Comparison of ENCODE assay signal across 12 cellular contexts in genomic region chr6:150767585-150768164, GRCh38.
A peak's percentile ranks its signal among the peaks of the same experiment; 100 is the strongest.
DNase-seq lines count a peak whose midpoint lies in the region; ATAC-seq, FAIRE-seq and TF ChIP-seq lines count a peak whose summit lies in the region.
"Had no signal": no experiment of that assay in that cellular context is flagged by ENCODE, and none has a peak within 500 bp of the region (broad histone marks: within the 10 kb centered on the region; RNA-seq: fewer than 3 reads in every experiment).

No MANE protein-coding gene starts in this region.

- ATAC-seq in left lobe of liver: no peak

- peak overlapping the region; percentile 63 for H3K27ac ChIP-seq in left ventricle myocardium inferior (replicated peaks)
- H3K27ac ChIP-seq: cardiac muscle cell, neutrophil had no signal

- no peak for TF ChIP-seq POLR2A in GM12891 (IDR thresholded peaks at IDR 0.05; ENCODE audit: low read depth, low read length)

- FAIRE-seq in GM12891 (lab: Jason Lieb, UNC): peak; percentile 48
- FAIRE-seq: GM19239 had no signal

- no peak for TF ChIP-seq CTCF in left ventricle myocardium inferior (IDR thresholded peaks at IDR 0.05; ENCODE audit: borderline replicate concordance)

- H3K4me1 ChIP-seq in left ventricle myocardium inferior: peaks cover 65% of the 10 kb centered on the region

- no peaks in the 10 kb centered on the region for H3K27me3 ChIP-seq in left ventricle myocardium inferior (ENCODE audit: low read depth)
- H3K27me3 ChIP-seq: cardiac muscle cell, neutrophil had no signal

- H3K36me3 ChIP-seq in left ventricle myocardium inferior: no peaks in the 10 kb centered on the region
- H3K36me3 ChIP-seq: cardiac muscle cell, neutrophil had no signal

- DNase-seq in GM12891 (ENCODE audit: insufficient read length, low spot score) (no peak), astrocyte of the hippocampus (ENCODE audit: low read depth, low spot score) (peak; percentile 91), left ventricle myocardium inferior (no peak), pons (ENCODE audit: low spot score) (peak; percentile 55), HEK293T (ENCODE audit: extremely low spot score) (no peak), NCI-H69 (lab: John Stamatoyannopoulos, UW) (no peak), left lobe of liver (ENCODE audit: low spot score) (no peak), NCI-H1436 (lab: John Stamatoyannopoulos, UW) (no peak)
- DNase-seq: NCI-H2107 had no signal

- intact Hi-C loops in left ventricle myocardium inferior (cut with micrococcal nuclease): no loop called here

- POLR2A ChIA-PET in HEK293T (lab: Yijun Ruan, JAX): no interaction called here

- CTCF ChIA-PET in HEK293T (lab: Yijun Ruan, JAX): interaction anchor here (0.6 to 1.0 kb wide), 2 partner anchors 28 to 49 kb away, joined by 3 to 4 read pairs; no protein-coding TSS in a partner anchor

- no peaks in the 10 kb centered on the region for H3K9me3 ChIP-seq in left ventricle myocardium inferior (replicated peaks)
- H3K9me3 ChIP-seq: neutrophil had no signal

- H3K4me3 ChIP-seq in left ventricle myocardium inferior: peak overlapping the region; percentile 24
- H3K4me3 ChIP-seq: cardiac muscle cell had no signal

TF ChIP-seq in GM12891, 5 proteins besides CTCF, POLR2A, EP300 and RAD21:
- TF ChIP-seq PAX5 (IDR thresholded peaks at IDR 0.05; ENCODE audit: insufficient read depth, low read length, severe bottlenecking) (no peak), TAF1 (IDR thresholded peaks at IDR 0.05; ENCODE audit: low read depth, low read length) (no peak), SPI1 (IDR thresholded peaks at IDR 0.05; ENCODE audit: low read depth, low read length) (no peak), POU2F2 (IDR thresholded peaks at IDR 0.05; ENCODE audit: low read depth, low read length) (no peak), POLR2AphosphoS5 (IDR thresholded peaks at IDR 0.05; ENCODE audit: low read depth, low read length) (no peak)

TF ChIP-seq in HEK293T, 16 proteins besides CTCF, POLR2A, EP300 and RAD21:
- TF ChIP-seq SP1 (IDR thresholded peaks at IDR 0.05) (no peak), PKNOX1 (IDR thresholded peaks at IDR 0.05) (no peak), ELF4 (IDR thresholded peaks at IDR 0.05) (no peak), TARDBP (IDR thresholded peaks at IDR 0.05) (no peak), FOXA1 (IDR thresholded peaks at IDR 0.05) (no peak), NFRKB (IDR thresholded peaks at IDR 0.05) (no peak), CTBP1 (IDR thresholded peaks at IDR 0.05; ENCODE audit: borderline replicate concordance) (no peak), SUZ12 (IDR thresholded peaks at IDR 0.05) (no peak), ZNF384 (IDR thresholded peaks at IDR 0.05) (no peak)

Comparison
In these comparisons a context has a peak if more than half of its experiments do, and no peak if none do; other contexts are left out.
1. DNase-seq: peak in astrocyte of the hippocampus (single experiment) and pons (single experiment); none in GM12891 (single experiment), left ventricle myocardium inferior (single experiment), HEK293T (single experiment), NCI-H69 (single experiment), left lobe of liver (single experiment) and NCI-H1436 (single experiment).